Comparison of ENCODE assay signal across 1 cellular context in the genomic region with DNA sequence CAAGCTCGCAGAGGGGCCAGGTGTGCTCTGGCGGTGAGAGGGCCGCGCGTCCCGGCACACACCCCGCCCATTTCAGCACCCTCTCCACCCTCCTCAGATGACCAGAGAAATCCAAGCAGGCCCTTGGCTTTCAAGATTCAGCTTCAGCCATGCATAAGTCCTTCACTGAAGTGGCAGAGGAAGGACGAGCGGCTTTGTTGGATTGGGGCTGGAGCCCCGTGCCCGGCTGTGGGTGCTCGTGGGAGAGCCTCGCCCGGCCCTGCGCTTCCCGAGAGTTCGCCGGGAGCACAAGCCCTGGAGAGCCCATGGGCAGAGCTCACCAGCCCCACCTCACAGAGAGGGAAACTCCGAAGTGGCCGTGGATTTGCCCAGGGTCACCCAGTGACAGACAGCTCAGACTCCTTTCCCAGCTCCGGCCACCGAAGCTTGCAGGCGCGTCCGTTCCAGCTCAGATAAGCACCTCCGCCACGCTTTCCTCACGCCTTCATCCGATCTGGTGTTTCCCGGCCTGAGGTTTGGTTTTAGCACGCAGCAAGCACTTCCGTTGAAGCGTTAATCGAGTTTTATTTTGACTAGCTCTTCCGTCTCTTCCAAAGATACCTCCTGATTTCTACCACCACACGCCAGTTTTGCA.
TF ChIP-seq lines count a peak whose summit lies in the region.

No MANE protein-coding gene starts in this region.

TF ChIP-seq in H1, 55 proteins besides CTCF, POLR2A, EP300 and RAD21:
- TF ChIP-seq NRF1 (IDR thresholded peaks at IDR 0.05; ENCODE audit: low read depth, low read length) (no peak), BRCA1 (IDR thresholded peaks at IDR 0.05; ENCODE audit: low read depth, low read length) (no peak), CHD1 (IDR thresholded peaks at IDR 0.05; ENCODE audit: low read depth, low read length) (no peak), CBX5 (IDR thresholded peaks at IDR 0.05; ENCODE audit: low read depth, low read length) (no peak), KDM4A (IDR thresholded peaks at IDR 0.05; ENCODE audit: low read depth, low read length, severe bottlenecking) (no peak), SRF (IDR thresholded peaks at IDR 0.05; ENCODE audit: low read depth, low read length) (no peak), JUN (IDR thresholded peaks at IDR 0.05; ENCODE audit: low read depth, low read length) (no peak), TEAD4 (IDR thresholded peaks at IDR 0.05; ENCODE audit: low read depth, low read length) (no peak), TAF1 (IDR thresholded peaks at IDR 0.05; ENCODE audit: low read depth, low read length) (no peak), TAF7 (optimal IDR thresholded peaks at IDR 0.05; ENCODE audit: borderline replicate concordance, low read depth, low read length) (no peak), CTBP2 (IDR thresholded peaks at IDR 0.05; ENCODE audit: borderline replicate concordance, insufficient read depth, insufficient read length, low read length) (no peak), FOSL1 (IDR thresholded peaks at IDR 0.05; ENCODE audit: insufficient read depth, low read depth, low read length) (no peak), CEBPB (IDR thresholded peaks at IDR 0.05; ENCODE audit: low read depth, low read length) (no peak), MAFK (IDR thresholded peaks at IDR 0.05; ENCODE audit: low read depth, low read length) (no peak), SAP30 (IDR thresholded peaks at IDR 0.05; ENCODE audit: insufficient read depth, insufficient replicate concordance, low read length) (no peak), GTF2F1 (IDR thresholded peaks at IDR 0.05; ENCODE audit: borderline replicate concordance, low read depth, low read length) (no peak)
- TF ChIP-seq, protein P1, sequence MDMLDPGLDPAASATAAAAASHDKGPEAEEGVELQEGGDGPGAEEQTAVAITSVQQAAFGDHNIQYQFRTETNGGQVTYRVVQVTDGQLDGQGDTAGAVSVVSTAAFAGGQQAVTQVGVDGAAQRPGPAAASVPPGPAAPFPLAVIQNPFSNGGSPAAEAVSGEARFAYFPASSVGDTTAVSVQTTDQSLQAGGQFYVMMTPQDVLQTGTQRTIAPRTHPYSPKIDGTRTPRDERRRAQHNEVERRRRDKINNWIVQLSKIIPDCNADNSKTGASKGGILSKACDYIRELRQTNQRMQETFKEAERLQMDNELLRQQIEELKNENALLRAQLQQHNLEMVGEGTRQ (IDR thresholded peaks at IDR 0.05; ENCODE audit: low read length) = no peak
TF ChIP-seq in H1: peak in this region for 0.
